In the genomic region with DNA sequence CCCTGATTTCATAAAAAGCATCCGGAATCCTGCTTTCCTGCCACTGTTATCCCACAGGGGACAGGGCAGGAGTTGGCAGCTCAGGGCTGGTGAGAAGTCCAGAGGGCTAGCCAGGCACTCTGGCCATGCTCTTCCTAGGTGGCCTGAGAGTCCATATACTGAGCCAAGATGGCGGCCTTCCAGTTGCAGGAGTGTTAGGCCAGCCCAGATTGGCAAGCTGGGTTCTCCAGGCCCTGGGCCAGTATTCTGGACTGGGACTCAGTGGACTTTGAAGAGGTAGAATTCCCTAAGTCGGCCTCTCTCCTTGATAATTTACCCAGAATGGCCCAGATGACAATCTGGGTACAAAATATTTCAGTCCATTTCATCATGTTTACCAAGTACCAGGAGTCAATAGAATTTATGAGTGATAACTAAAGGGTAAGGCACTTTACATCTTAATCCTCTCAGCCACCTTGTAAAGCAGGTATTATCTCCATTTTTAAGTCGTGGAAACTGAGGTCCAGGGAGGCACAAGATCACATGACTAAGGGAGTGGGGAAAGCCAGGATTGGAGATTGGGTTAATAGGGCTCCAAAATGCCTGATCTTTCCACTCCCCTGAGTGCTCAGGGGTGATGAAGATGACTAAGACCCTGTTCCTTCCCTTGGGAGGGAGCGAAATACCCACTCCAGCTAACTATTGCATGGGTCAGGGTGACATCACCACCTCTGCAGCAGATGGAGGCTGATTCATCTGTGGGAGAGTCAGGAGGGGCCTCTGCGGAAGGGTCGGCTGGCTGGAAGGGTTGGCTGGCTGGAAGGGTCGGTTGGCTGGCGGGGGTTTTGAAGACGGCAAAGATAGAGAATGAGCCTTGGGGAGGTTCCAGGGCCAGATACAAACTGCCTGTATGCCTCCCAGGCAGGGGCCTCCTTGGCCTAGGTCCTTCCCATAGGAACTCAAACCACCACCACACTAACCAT, we compare ENCODE assay signal across 8 cellular contexts. TPM values are rescaled to one million over a fixed set of nuclear protein-coding genes. Genes with fewer than 3 reads are reported as not detected.
DNase-seq lines count a peak whose midpoint lies in the region; ATAC-seq, FAIRE-seq and TF ChIP-seq lines count a peak whose summit lies in the region.

No MANE protein-coding gene starts in this region.

- CTCF ChIA-PET in PC-3 (lab: Charles Lee) = interaction anchor here (0.6 to 0.9 kb wide), 5 partner anchors 14 to 60 kb away, joined by 3 to 4 read pairs (median 3); no protein-coding TSS in a partner anchor
- CTCF ChIA-PET in HepG2 (lab: Yijun Ruan, JAX; ENCODE audit: low intra/inter-chr PET ratio, low total read pairs) = interaction anchor here (1.0 kb wide), 1 partner anchor 29 kb away, joined by 4 read pairs; no protein-coding TSS in a partner anchor

- H3K27ac ChIP-seq in PC-3 (ENCODE audit: low read length) (peak overlapping the region; percentile 98), HepG2 (ENCODE audit: extremely low read length, insufficient read depth, low read length) (no peak overlapping the region)

- TF ChIP-seq CTCF in PC-3 (conservative IDR thresholded peaks at IDR 0.05; ENCODE audit: low read depth, low read length) (no peak), chondrocyte (IDR thresholded peaks at IDR 0.05) (no peak), HepG2 (CRISPR knock-in tag; IDR thresholded peaks at IDR 0.05) (no peak)

- TF ChIP-seq RAD21 in HepG2 (CRISPR knock-in tag; IDR thresholded peaks at IDR 0.05) = no peak

- POLR2A ChIA-PET in PC-3 (lab: Charles Lee; ENCODE audit: unreplicated experiment) = interaction anchor here (0.7 kb wide), 1 partner anchor 57 kb away, joined by 22 read pairs; no protein-coding TSS in a partner anchor
- POLR2A ChIA-PET in HepG2 (lab: Yijun Ruan, JAX) = interaction anchor here (1.6 to 6.0 kb wide), 6 partner anchors 10 to 101 kb away, joined by 4 to 69 read pairs (median 8); a partner anchor contains a TSS

- H2AFZ ChIP-seq in PC-3 (ENCODE audit: low read length) = peak overlapping the region; percentile 86
- H2AFZ ChIP-seq in HepG2 (ENCODE audit: low read length) = no peak overlapping the region

- H3K9me2 ChIP-seq in PC-3 (replicated peaks; ENCODE audit: low read length) = no peaks in the 10 kb centered on the region

- no peaks in the 10 kb centered on the region for H3F3A ChIP-seq in PC-3 (ENCODE audit: low read length, unreplicated experiment)

- H3K4me3 ChIP-seq in PC-3 (ENCODE audit: low read length) (peak overlapping the region; percentile 69; the same call in 1 of the 2 replicates), HepG2 (replicated peaks in 1 of 3; ENCODE audit: insufficient read depth in 1 of 3, low read depth in 2 of 3, low read length in 3 of 3) (peak overlapping the region in 1 of 3 experiments; percentile 10; a peak in 1 of 6 replicates)

- H3K79me2 ChIP-seq in PC-3 (ENCODE audit: low read length) (peaks cover 23% of the 10 kb centered on the region), HepG2 (ENCODE audit: insufficient read depth, low read length) (peaks cover 8% of the 10 kb centered on the region)

- 67% methylated on average over 9 of the region's 10 CpGs for WGBS in HepG2 (ENCODE audit: low lambda C conversion rate)

- no peak for TF ChIP-seq POLR2A in HepG2 (IDR thresholded peaks at IDR 0.05; ENCODE audit: insufficient read depth in 1 of 2, low read depth in 2 of 2, low read length in 2 of 2)

- H4K20me1 ChIP-seq in PC-3 (ENCODE audit: low read length) = no peaks in the 10 kb centered on the region
- H4K20me1 ChIP-seq in HepG2 (ENCODE audit: insufficient read depth, low read length) = no peaks in the 10 kb centered on the region

- BruUV-seq in PC-3 (replicated peaks; lab: Mats Ljungman, UMichigan) = TSS peak; percentile 93
- BruUV-seq in HepG2 (replicated peaks; lab: Mats Ljungman, UMichigan) = TSS peak; percentile 59

- FAIRE-seq in HepG2 (lab: Jason Lieb, UNC) = no peak

- H3K9ac ChIP-seq in PC-3 (ENCODE audit: low read length) (peak overlapping the region; percentile 86), HepG2 (ENCODE audit: insufficient read depth, low read depth, low read length) (peak overlapping the region; percentile 63; the same call in 1 of the 2 replicates)

- H3K9me3 Mint-ChIP-seq in chondrocyte (ENCODE audit: low read depth) = no peaks in the 10 kb centered on the region

- ATAC-seq in PC-3 = peak; percentile 70
- peak; percentile 36 for ATAC-seq in HepG2
- no peak for ATAC-seq in GM21423 (IDR thresholded peaks at IDR 0.05; ENCODE audit: unreplicated experiment)
- ATAC-seq in HG03095 (IDR thresholded peaks at IDR 0.05; ENCODE audit: unreplicated experiment) = no peak

- H3K36me3 ChIP-seq in PC-3 (ENCODE audit: low read depth, low read length) (no peaks in the 10 kb centered on the region), HepG2 (replicated peaks in 1 of 2; ENCODE audit: control insufficient read depth in 1 of 2, insufficient read depth in 2 of 2, low read length in 2 of 2) (no peaks in the 10 kb centered on the region)

- TF ChIP-seq EP300 in HepG2 (IDR thresholded peaks at IDR 0.05; ENCODE audit: low read depth in 2 of 2, low read length in 2 of 2) = no peak; a peak in 1 of 4 replicates
- no peak for TF ChIP-seq EP300 in HepG2 (CRISPR knock-in tag; IDR thresholded peaks at IDR 0.05; ENCODE audit: borderline replicate concordance)

- peak; percentile 50 for DNase-seq in activated CD4-positive, alpha-beta T cell treated with anti-CD3 and anti-CD28 coated beads for 48 hours
- no peak for DNase-seq in activated CD4-positive, alpha-beta T cell treated with anti-CD3 and anti-CD28 coated beads for 4 hours
- peak; percentile 89 for DNase-seq in PC-3
- no peak for DNase-seq in chondrocyte (ENCODE audit: low spot score)
- peak; percentile 58 for DNase-seq in HepG2 (ENCODE audit: low spot score)
- DNase-seq in superior temporal gyrus (ENCODE audit: extremely low spot score) = peak; percentile 27

- no peaks in the 10 kb centered on the region for H3K27me3 ChIP-seq in PC-3 (ENCODE audit: low read length)
- no peaks in the 10 kb centered on the region for H3K27me3 ChIP-seq in HepG2 (ENCODE audit: control insufficient read depth in 1 of 2, insufficient read depth in 2 of 2, low read length in 2 of 2)

- peak overlapping the region; percentile 72 for H3K4me3 Mint-ChIP-seq in chondrocyte (ENCODE audit: unreplicated experiment)

- H3K36me3 Mint-ChIP-seq in chondrocyte (ENCODE audit: low read depth) = peaks cover 5% of the 10 kb centered on the region

- H3K4me1 Mint-ChIP-seq in chondrocyte (ENCODE audit: low read depth) = peaks cover 36% of the 10 kb centered on the region

- in situ Hi-C loops in HepG2 (cut with HindIII; ENCODE audit: extremely low pct_ligation_motif_present, low pct_unique_long_range_greater_than_20kb) = no loop called here

- H3K27me3 Mint-ChIP-seq in chondrocyte (ENCODE audit: low read depth) = no peaks in the 10 kb centered on the region

- intact Hi-C loops in PC-3 (cut with micrococcal nuclease) (no loop called here), HepG2 (cut with micrococcal nuclease; ENCODE audit: unreplicated experiment) (no loop called here)

- H3K4me1 ChIP-seq in PC-3 (ENCODE audit: insufficient read depth, low read length) (peaks cover 25% of the 10 kb centered on the region), HepG2 (ENCODE audit: insufficient read depth, low read length) (peaks cover 28% of the 10 kb centered on the region)

- peak overlapping the region; percentile 98 for H3K27ac Mint-ChIP-seq in chondrocyte (ENCODE audit: unreplicated experiment)

- H3K4me2 ChIP-seq in PC-3 (ENCODE audit: low read length) (peak overlapping the region; percentile 87), HepG2 (ENCODE audit: low read depth, low read length) (peak overlapping the region; percentile 95)

- H3K9me3 ChIP-seq in PC-3 (ENCODE audit: low read length) = no peaks in the 10 kb centered on the region
- H3K9me3 ChIP-seq in HepG2 (ENCODE audit: low read length) = no peaks in the 10 kb centered on the region

RNA-seq across cellular contexts. Expression of a gene that starts 1.2 kb away (rescaled TPM):
- 20.1 and 29.9 TPM in 2 replicates for total RNA-seq in PC-3 (2014; rRNA removed)
- 50.3 to 65.5 TPM (median 58.6 TPM) in 3 replicates for total RNA-seq in chondrocyte
- 10.2 and 10.6 TPM in 2 replicates for total RNA-seq in HepG2 (2016; rRNA removed; fragmentation: Illumina TruSeq; extraction: Trizol)
- total RNA-seq in HepG2 (2016; cell fraction: cytosol; rRNA removed; fragmentation: Illumina TruSeq; extraction: Trizol; ENCODE audit: low read depth) = 3.4 and 3.8 TPM in 2 replicates
- 9.0 and 10.7 TPM in 2 replicates for total RNA-seq in HepG2 (2016; cell fraction: insoluble cytoplasmic fraction; rRNA removed; fragmentation: Illumina TruSeq; extraction: Trizol)
- 13.1 and 14.5 TPM in 2 replicates for total RNA-seq in HepG2 (2016; cell fraction: membrane; rRNA removed; fragmentation: Illumina TruSeq; extraction: Trizol)
- total RNA-seq in HepG2 (2016; cell fraction: nucleus; rRNA removed; fragmentation: Illumina TruSeq; extraction: Trizol) = 7.8 and 8.7 TPM in 2 replicates
- polyA plus RNA-seq in HepG2 (2011; rRNA removed) = 7.6 and 10.2 TPM in 2 replicates
- polyA plus RNA-seq in HepG2 (2011; cell fraction: cytosol; rRNA removed) = 6.7 and 7.5 TPM in 2 replicates
- 20.3 and 21.4 TPM in 2 replicates for polyA plus RNA-seq in HepG2 (2011; cell fraction: nucleus; rRNA removed)
- polyA plus RNA-seq in HepG2 (2012) = 6.6 and 10.9 TPM in 2 replicates
- 4.2 and 4.5 TPM in 2 replicates for polyA plus RNA-seq in HepG2 (2016; cell fraction: cytosol; fragmentation: Illumina TruSeq; extraction: Trizol; ENCODE audit: low read depth)
- 11.5 and 15.1 TPM in 2 replicates for polyA plus RNA-seq in HepG2 (2016; cell fraction: insoluble cytoplasmic fraction; fragmentation: Illumina TruSeq; extraction: Trizol; ENCODE audit: low read depth)
- polyA plus RNA-seq in HepG2 (2016; cell fraction: membrane; fragmentation: Illumina TruSeq; extraction: Trizol; ENCODE audit: low read depth) = 12.2 and 15.3 TPM in 2 replicates
- 14.0 and 21.3 TPM in 2 replicates for polyA plus RNA-seq in HepG2 (2016; cell fraction: nucleus; fragmentation: Illumina TruSeq; extraction: Trizol; ENCODE audit: insufficient read depth, low read depth)
- polyA minus RNA-seq in HepG2 (2011; rRNA and poly(A)+ RNA removed; ENCODE audit: low replicate concordance) = 20.1 and 35.6 TPM in 2 replicates
- 11.8 and 17.0 TPM in 2 replicates for polyA minus RNA-seq in HepG2 (2011; cell fraction: cytosol; rRNA and poly(A)+ RNA removed)
- polyA minus RNA-seq in HepG2 (2011; cell fraction: nucleus; rRNA and poly(A)+ RNA removed) = 8.9 and 10.7 TPM in 2 replicates

RNA-seq across cellular contexts. Expression of a gene that starts 48.5 kb away (rescaled TPM):
- total RNA-seq in PC-3 (2014; rRNA removed) = 0.52 and 0.69 TPM in 2 replicates
- total RNA-seq in chondrocyte = not detected in 3 replicates
- 0.24 and 0.32 TPM in 2 replicates for total RNA-seq in HepG2 (2016; rRNA removed; fragmentation: Illumina TruSeq; extraction: Trizol)
- total RNA-seq in HepG2 (2016; cell fraction: cytosol; rRNA removed; fragmentation: Illumina TruSeq; extraction: Trizol; ENCODE audit: low read depth) = 0.40 and 0.44 TPM in 2 replicates
- 0.22 and 0.28 TPM in 2 replicates for total RNA-seq in HepG2 (2016; cell fraction: insoluble cytoplasmic fraction; rRNA removed; fragmentation: Illumina TruSeq; extraction: Trizol)
- 0.68 and 1.1 TPM in 2 replicates for total RNA-seq in HepG2 (2016; cell fraction: membrane; rRNA removed; fragmentation: Illumina TruSeq; extraction: Trizol)
- 0.50 TPM in 2 replicates for total RNA-seq in HepG2 (2016; cell fraction: nucleus; rRNA removed; fragmentation: Illumina TruSeq; extraction: Trizol)
- 0.21 and 0.24 TPM in 2 replicates for polyA plus RNA-seq in HepG2 (2011; rRNA removed)
- 0.13 and 0.25 TPM in 2 replicates for polyA plus RNA-seq in HepG2 (2011; cell fraction: cytosol; rRNA removed)
- 0.34 and 0.45 TPM in 2 replicates for polyA plus RNA-seq in HepG2 (2011; cell fraction: nucleus; rRNA removed)
- 0.21 and 0.31 TPM in 2 replicates for polyA plus RNA-seq in HepG2 (2012)
- 0.36 and 0.62 TPM in 2 replicates for polyA plus RNA-seq in HepG2 (2016; cell fraction: cytosol; fragmentation: Illumina TruSeq; extraction: Trizol; ENCODE audit: low read depth)
- polyA plus RNA-seq in HepG2 (2016; cell fraction: insoluble cytoplasmic fraction; fragmentation: Illumina TruSeq; extraction: Trizol; ENCODE audit: low read depth) = 0.39 and 0.41 TPM in 2 replicates
- polyA plus RNA-seq in HepG2 (2016; cell fraction: membrane; fragmentation: Illumina TruSeq; extraction: Trizol; ENCODE audit: low read depth) = 0.43 and 0.85 TPM in 2 replicates
- 0.55 TPM in 1 of 2 replicates, not detected in the other for polyA plus RNA-seq in HepG2 (2016; cell fraction: nucleus; fragmentation: Illumina TruSeq; extraction: Trizol; ENCODE audit: insufficient read depth, low read depth)
- 0.21 and 0.34 TPM in 2 replicates for polyA minus RNA-seq in HepG2 (2011; rRNA and poly(A)+ RNA removed; ENCODE audit: low replicate concordance)
- not detected in 2 replicates for polyA minus RNA-seq in HepG2 (2011; cell fraction: cytosol; rRNA and poly(A)+ RNA removed)
- polyA minus RNA-seq in HepG2 (2011; cell fraction: nucleus; rRNA and poly(A)+ RNA removed) = 0.77 TPM in 1 of 2 replicates, not detected in the other

RNA-seq across cellular contexts. Expression of a gene that starts 48.6 kb away (rescaled TPM):
- total RNA-seq in PC-3 (2014; rRNA removed) = 177 and 238 TPM in 2 replicates
- total RNA-seq in chondrocyte = 63.0 to 72.6 TPM (median 67.5 TPM) in 3 replicates
- 135 and 147 TPM in 2 replicates for total RNA-seq in HepG2 (2016; rRNA removed; fragmentation: Illumina TruSeq; extraction: Trizol)
- 107 and 130 TPM in 2 replicates for total RNA-seq in HepG2 (2016; cell fraction: cytosol; rRNA removed; fragmentation: Illumina TruSeq; extraction: Trizol; ENCODE audit: low read depth)
- total RNA-seq in HepG2 (2016; cell fraction: insoluble cytoplasmic fraction; rRNA removed; fragmentation: Illumina TruSeq; extraction: Trizol) = 141 and 150 TPM in 2 replicates
- 184 and 188 TPM in 2 replicates for total RNA-seq in HepG2 (2016; cell fraction: membrane; rRNA removed; fragmentation: Illumina TruSeq; extraction: Trizol)
- total RNA-seq in HepG2 (2016; cell fraction: nucleus; rRNA removed; fragmentation: Illumina TruSeq; extraction: Trizol) = 49.0 and 50.7 TPM in 2 replicates
- polyA plus RNA-seq in HepG2 (2011; rRNA removed) = 136 and 158 TPM in 2 replicates
- polyA plus RNA-seq in HepG2 (2011; cell fraction: cytosol; rRNA removed) = 155 and 221 TPM in 2 replicates
- polyA plus RNA-seq in HepG2 (2011; cell fraction: nucleus; rRNA removed) = 72.1 and 83.3 TPM in 2 replicates
- polyA plus RNA-seq in HepG2 (2012) = 135 and 152 TPM in 2 replicates
- 196 and 219 TPM in 2 replicates for polyA plus RNA-seq in HepG2 (2016; cell fraction: cytosol; fragmentation: Illumina TruSeq; extraction: Trizol; ENCODE audit: low read depth)
- 220 TPM in 2 replicates for polyA plus RNA-seq in HepG2 (2016; cell fraction: insoluble cytoplasmic fraction; fragmentation: Illumina TruSeq; extraction: Trizol; ENCODE audit: low read depth)
- polyA plus RNA-seq in HepG2 (2016; cell fraction: membrane; fragmentation: Illumina TruSeq; extraction: Trizol; ENCODE audit: low read depth) = 238 and 251 TPM in 2 replicates
- 117 and 120 TPM in 2 replicates for polyA plus RNA-seq in HepG2 (2016; cell fraction: nucleus; fragmentation: Illumina TruSeq; extraction: Trizol; ENCODE audit: insufficient read depth, low read depth)
- polyA minus RNA-seq in HepG2 (2011; rRNA and poly(A)+ RNA removed; ENCODE audit: low replicate concordance) = 30.1 and 40.6 TPM in 2 replicates
- polyA minus RNA-seq in HepG2 (2011; cell fraction: cytosol; rRNA and poly(A)+ RNA removed) = 33.1 TPM in 2 replicates
- 14.9 and 15.7 TPM in 2 replicates for polyA minus RNA-seq in HepG2 (2011; cell fraction: nucleus; rRNA and poly(A)+ RNA removed)

RNA-seq across cellular contexts. Expression of a gene that starts 55.6 kb away (rescaled TPM):
- total RNA-seq in PC-3 (2014; rRNA removed) (164 and 218 TPM in 2 replicates), chondrocyte (312 to 325 TPM (median 323 TPM) in 3 replicates), HepG2 (2016; rRNA removed; fragmentation: Illumina TruSeq; extraction: Trizol) (514 and 695 TPM in 2 replicates)
- total RNA-seq in HepG2 (2016; cell fraction: cytosol; rRNA removed; fragmentation: Illumina TruSeq; extraction: Trizol; ENCODE audit: low read depth) = 243 and 303 TPM in 2 replicates
- 490 and 695 TPM in 2 replicates for total RNA-seq in HepG2 (2016; cell fraction: insoluble cytoplasmic fraction; rRNA removed; fragmentation: Illumina TruSeq; extraction: Trizol)
- 762 and 870 TPM in 2 replicates for total RNA-seq in HepG2 (2016; cell fraction: membrane; rRNA removed; fragmentation: Illumina TruSeq; extraction: Trizol)
- total RNA-seq in HepG2 (2016; cell fraction: nucleus; rRNA removed; fragmentation: Illumina TruSeq; extraction: Trizol) = 260 and 289 TPM in 2 replicates
- polyA plus RNA-seq in HepG2 (2011; rRNA removed) = 731 and 793 TPM in 2 replicates
- polyA plus RNA-seq in HepG2 (2011; cell fraction: cytosol; rRNA removed) = 709 and 837 TPM in 2 replicates
- 198 TPM in 2 replicates for polyA plus RNA-seq in HepG2 (2011; cell fraction: nucleus; rRNA removed)
- 793 and 993 TPM in 2 replicates for polyA plus RNA-seq in HepG2 (2012)
- 256 and 328 TPM in 2 replicates for polyA plus RNA-seq in HepG2 (2016; cell fraction: cytosol; fragmentation: Illumina TruSeq; extraction: Trizol; ENCODE audit: low read depth)
- polyA plus RNA-seq in HepG2 (2016; cell fraction: insoluble cytoplasmic fraction; fragmentation: Illumina TruSeq; extraction: Trizol; ENCODE audit: low read depth) = 558 and 645 TPM in 2 replicates
- polyA plus RNA-seq in HepG2 (2016; cell fraction: membrane; fragmentation: Illumina TruSeq; extraction: Trizol; ENCODE audit: low read depth) = 640 and 832 TPM in 2 replicates
- polyA plus RNA-seq in HepG2 (2016; cell fraction: nucleus; fragmentation: Illumina TruSeq; extraction: Trizol; ENCODE audit: insufficient read depth, low read depth) = 328 and 345 TPM in 2 replicates
- polyA minus RNA-seq in HepG2 (2011; rRNA and poly(A)+ RNA removed; ENCODE audit: low replicate concordance) = 689 and 781 TPM in 2 replicates
- polyA minus RNA-seq in HepG2 (2011; cell fraction: cytosol; rRNA and poly(A)+ RNA removed) = 221 and 268 TPM in 2 replicates
- 133 and 175 TPM in 2 replicates for polyA minus RNA-seq in HepG2 (2011; cell fraction: nucleus; rRNA and poly(A)+ RNA removed)

Comparison
In these comparisons a context has a peak if more than half of its experiments do, and no peak if none do; other contexts are left out.
1. DNase-seq: peak in activated CD4-positive, alpha-beta T cell treated with anti-CD3 and anti-CD28 coated beads for 48 hours (single experiment), PC-3 (single experiment), HepG2 (single experiment) and superior temporal gyrus (single experiment); none in activated CD4-positive, alpha-beta T cell treated with anti-CD3 and anti-CD28 coated beads for 4 hours (0 of 2) and chondrocyte (single experiment).
2. ATAC-seq: peak in PC-3 (single experiment) and HepG2 (single experiment); none in GM21423 (single experiment) and HG03095 (single experiment).